Comparison of ENCODE assay signal across 1 cellular context in the genomic region with DNA sequence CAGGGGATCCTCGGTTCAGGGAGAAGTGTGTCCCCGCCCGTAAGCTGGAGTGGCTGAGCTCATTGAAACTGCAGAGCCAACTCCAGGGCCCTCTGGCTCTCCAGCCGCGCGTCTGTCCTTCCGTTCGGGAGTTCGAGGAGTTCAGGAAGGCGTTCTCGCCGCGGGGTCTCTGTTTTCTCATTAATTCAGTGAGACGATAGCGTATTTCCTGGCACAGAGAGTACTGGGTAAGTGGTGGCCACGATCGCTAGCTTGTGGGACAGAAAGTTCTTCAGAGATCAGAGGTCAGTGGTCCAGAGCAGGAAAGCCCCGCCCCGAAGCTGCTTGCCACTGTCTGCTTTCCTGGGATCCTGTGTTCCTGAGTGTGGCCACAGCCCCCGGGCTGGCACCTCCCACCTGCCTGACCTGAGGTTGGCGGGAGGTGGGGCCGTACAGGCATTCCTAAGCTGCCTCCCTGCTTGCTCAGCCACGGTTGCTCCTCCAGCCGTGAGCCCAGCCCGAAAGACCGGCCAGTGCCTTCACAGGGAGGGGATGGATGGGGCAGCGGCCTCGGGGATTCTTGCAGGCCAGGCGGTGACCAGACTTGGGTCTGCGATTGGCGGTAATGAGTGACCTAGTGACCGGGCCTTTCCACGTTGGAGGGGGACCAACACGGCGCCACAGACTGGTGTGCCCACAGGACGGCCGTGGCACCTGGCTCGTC.
A peak's percentile ranks its signal among the peaks of the same experiment; 100 is the strongest.
TF ChIP-seq lines count a peak whose summit lies in the region.

No MANE protein-coding gene starts in this region.

TF ChIP-seq in HepG2, 621 proteins besides CTCF, POLR2A, EP300 and RAD21 (continued from another document and continues in another):
- TF ChIP-seq ZSCAN22 (CRISPR knock-in tag; IDR thresholded peaks at IDR 0.05) = no peak
- TF ChIP-seq HES4 (CRISPR knock-in tag; IDR thresholded peaks at IDR 0.05; ENCODE audit: borderline replicate concordance) = peak; percentile 58; the same call in 1 of the 2 replicates
- no peak; the same call in 1 of the 2 replicates for TF ChIP-seq ZNF451 (CRISPR knock-in tag; IDR thresholded peaks at IDR 0.05)
- no peak for TF ChIP-seq GFI1 (CRISPR knock-in tag; IDR thresholded peaks at IDR 0.05; ENCODE audit: borderline replicate concordance)
- TF ChIP-seq, protein P1, sequence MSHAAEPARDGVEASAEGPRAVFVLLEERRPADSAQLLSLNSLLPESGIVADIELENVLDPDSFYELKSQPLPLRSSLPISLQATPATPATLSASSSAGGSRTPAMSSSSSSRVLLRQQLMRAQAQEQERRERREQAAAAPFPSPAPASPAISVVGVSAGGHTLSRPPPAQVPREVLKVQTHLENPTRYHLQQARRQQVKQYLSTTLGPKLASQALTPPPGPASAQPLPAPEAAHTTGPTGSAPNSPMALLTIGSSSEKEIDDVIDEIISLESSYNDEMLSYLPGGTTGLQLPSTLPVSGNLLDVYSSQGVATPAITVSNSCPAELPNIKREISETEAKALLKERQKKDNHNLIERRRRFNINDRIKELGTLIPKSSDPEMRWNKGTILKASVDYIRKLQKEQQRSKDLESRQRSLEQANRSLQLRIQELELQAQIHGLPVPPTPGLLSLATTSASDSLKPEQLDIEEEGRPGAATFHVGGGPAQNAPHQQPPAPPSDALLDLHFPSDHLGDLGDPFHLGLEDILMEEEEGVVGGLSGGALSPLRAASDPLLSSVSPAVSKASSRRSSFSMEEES (CRISPR knock-in tag; IDR thresholded peaks at IDR 0.05) = 0 out of 2 replicates have a peak, but pooled peaks have one; percentile 15
- TF ChIP-seq, protein P2, sequence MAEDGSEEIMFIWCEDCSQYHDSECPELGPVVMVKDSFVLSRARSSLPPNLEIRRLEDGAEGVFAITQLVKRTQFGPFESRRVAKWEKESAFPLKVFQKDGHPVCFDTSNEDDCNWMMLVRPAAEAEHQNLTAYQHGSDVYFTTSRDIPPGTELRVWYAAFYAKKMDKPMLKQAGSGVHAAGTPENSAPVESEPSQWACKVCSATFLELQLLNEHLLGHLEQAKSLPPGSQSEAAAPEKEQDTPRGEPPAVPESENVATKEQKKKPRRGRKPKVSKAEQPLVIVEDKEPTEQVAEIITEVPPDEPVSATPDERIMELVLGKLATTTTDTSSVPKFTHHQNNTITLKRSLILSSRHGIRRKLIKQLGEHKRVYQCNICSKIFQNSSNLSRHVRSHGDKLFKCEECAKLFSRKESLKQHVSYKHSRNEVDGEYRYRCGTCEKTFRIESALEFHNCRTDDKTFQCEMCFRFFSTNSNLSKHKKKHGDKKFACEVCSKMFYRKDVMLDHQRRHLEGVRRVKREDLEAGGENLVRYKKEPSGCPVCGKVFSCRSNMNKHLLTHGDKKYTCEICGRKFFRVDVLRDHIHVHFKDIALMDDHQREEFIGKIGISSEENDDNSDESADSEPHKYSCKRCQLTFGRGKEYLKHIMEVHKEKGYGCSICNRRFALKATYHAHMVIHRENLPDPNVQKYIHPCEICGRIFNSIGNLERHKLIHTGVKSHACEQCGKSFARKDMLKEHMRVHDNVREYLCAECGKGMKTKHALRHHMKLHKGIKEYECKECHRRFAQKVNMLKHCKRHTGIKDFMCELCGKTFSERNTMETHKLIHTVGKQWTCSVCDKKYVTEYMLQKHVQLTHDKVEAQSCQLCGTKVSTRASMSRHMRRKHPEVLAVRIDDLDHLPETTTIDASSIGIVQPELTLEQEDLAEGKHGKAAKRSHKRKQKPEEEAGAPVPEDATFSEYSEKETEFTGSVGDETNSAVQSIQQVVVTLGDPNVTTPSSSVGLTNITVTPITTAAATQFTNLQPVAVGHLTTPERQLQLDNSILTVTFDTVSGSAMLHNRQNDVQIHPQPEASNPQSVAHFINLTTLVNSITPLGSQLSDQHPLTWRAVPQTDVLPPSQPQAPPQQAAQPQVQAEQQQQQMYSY (CRISPR knock-in tag; IDR thresholded peaks at IDR 0.05) = no peak
- no peak for TF ChIP-seq ZBTB3 (CRISPR knock-in tag; IDR thresholded peaks at IDR 0.05; ENCODE audit: borderline replicate concordance, low read depth)
- TF ChIP-seq ZNF547 (CRISPR knock-in tag; IDR thresholded peaks at IDR 0.05) = no peak; the same call in 1 of the 2 replicates
- TF ChIP-seq ZFP62 (CRISPR knock-in tag; IDR thresholded peaks at IDR 0.05) = no peak
- 0 out of 2 replicates have a peak, but pooled peaks have one; percentile 37 for TF ChIP-seq ZNF598 (CRISPR knock-in tag; IDR thresholded peaks at IDR 0.05; ENCODE audit: borderline replicate concordance)
- no peak for TF ChIP-seq FOXA1 (IDR thresholded peaks at IDR 0.05)
- no peak for TF ChIP-seq FOXA1 (CRISPR knock-in tag; IDR thresholded peaks at IDR 0.05)
- no peak for TF ChIP-seq ZNF773 (CRISPR knock-in tag; IDR thresholded peaks at IDR 0.05; ENCODE audit: borderline replicate concordance)
- peak; percentile 71; the same call in 1 of the 2 replicates for TF ChIP-seq RARA (CRISPR knock-in tag; IDR thresholded peaks at IDR 0.05)
- TF ChIP-seq ZNF780A (CRISPR knock-in tag; IDR thresholded peaks at IDR 0.05) = no peak
- TF ChIP-seq, protein P3, sequence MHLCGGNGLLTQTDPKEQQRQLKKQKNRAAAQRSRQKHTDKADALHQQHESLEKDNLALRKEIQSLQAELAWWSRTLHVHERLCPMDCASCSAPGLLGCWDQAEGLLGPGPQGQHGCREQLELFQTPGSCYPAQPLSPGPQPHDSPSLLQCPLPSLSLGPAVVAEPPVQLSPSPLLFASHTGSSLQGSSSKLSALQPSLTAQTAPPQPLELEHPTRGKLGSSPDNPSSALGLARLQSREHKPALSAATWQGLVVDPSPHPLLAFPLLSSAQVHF (CRISPR knock-in tag; IDR thresholded peaks at IDR 0.05) = no peak
- TF ChIP-seq, protein P4, sequence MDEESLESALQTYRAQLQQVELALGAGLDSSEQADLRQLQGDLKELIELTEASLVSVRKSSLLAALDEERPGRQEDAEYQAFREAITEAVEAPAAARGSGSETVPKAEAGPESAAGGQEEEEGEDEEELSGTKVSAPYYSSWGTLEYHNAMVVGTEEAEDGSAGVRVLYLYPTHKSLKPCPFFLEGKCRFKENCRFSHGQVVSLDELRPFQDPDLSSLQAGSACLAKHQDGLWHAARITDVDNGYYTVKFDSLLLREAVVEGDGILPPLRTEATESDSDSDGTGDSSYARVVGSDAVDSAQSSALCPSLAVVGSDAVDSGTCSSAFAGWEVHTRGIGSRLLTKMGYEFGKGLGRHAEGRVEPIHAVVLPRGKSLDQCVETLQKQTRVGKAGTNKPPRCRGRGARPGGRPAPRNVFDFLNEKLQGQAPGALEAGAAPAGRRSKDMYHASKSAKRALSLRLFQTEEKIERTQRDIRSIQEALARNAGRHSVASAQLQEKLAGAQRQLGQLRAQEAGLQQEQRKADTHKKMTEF (CRISPR knock-in tag; IDR thresholded peaks at IDR 0.05) = peak; percentile 55
- TF ChIP-seq RORA (CRISPR knock-in tag; IDR thresholded peaks at IDR 0.05) = no peak
- TF ChIP-seq THAP11 (CRISPR knock-in tag; IDR thresholded peaks at IDR 0.05) = peak; percentile 58
- TF ChIP-seq ISL2 (CRISPR knock-in tag; IDR thresholded peaks at IDR 0.05) = no peak
- TF ChIP-seq MATR3 (CRISPR knock-in tag; IDR thresholded peaks at IDR 0.05) = no peak
- no peak for TF ChIP-seq TBL1XR1 (IDR thresholded peaks at IDR 0.05; ENCODE audit: borderline replicate concordance, low read length, partially characterized antibody)
- TF ChIP-seq PHF20 (CRISPR knock-in tag; IDR thresholded peaks at IDR 0.05) = no peak
- TF ChIP-seq ZNF616 (CRISPR knock-in tag; IDR thresholded peaks at IDR 0.05; ENCODE audit: low read depth) = 0 out of 2 replicates have a peak, but pooled peaks have one; percentile 34
- TF ChIP-seq, protein P5, sequence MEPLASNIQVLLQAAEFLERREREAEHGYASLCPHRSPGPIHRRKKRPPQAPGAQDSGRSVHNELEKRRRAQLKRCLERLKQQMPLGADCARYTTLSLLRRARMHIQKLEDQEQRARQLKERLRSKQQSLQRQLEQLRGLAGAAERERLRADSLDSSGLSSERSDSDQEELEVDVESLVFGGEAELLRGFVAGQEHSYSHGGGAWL (CRISPR knock-in tag; IDR thresholded peaks at IDR 0.05) = peak; percentile 44; the same call in 1 of the 2 replicates
- no peak for TF ChIP-seq ZKSCAN1 (IDR thresholded peaks at IDR 0.05; ENCODE audit: low read length)
- TF ChIP-seq, protein P6, sequence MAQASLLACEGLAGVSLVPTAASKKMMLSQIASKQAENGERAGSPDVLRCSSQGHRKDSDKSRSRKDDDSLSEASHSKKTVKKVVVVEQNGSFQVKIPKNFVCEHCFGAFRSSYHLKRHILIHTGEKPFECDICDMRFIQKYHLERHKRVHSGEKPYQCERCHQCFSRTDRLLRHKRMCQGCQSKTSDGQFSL (CRISPR knock-in tag; IDR thresholded peaks at IDR 0.05) = no peak
- no peak for TF ChIP-seq NFE2 (CRISPR knock-in tag; IDR thresholded peaks at IDR 0.05)
- TF ChIP-seq HMG20B (CRISPR knock-in tag; conservative IDR thresholded peaks at IDR 0.05) = no peak
- TF ChIP-seq ZNF441 (CRISPR knock-in tag; IDR thresholded peaks at IDR 0.05; ENCODE audit: borderline replicate concordance) = 0 out of 2 replicates have a peak, but pooled peaks have one; percentile 34
- TF ChIP-seq JUND (CRISPR knock-in tag; IDR thresholded peaks at IDR 0.05) = no peak
- TF ChIP-seq IRX3 (CRISPR knock-in tag; IDR thresholded peaks at IDR 0.05; ENCODE audit: borderline replicate concordance, low read depth) = no peak
- no peak for TF ChIP-seq ZMYM3 (CRISPR knock-in tag; IDR thresholded peaks at IDR 0.05)
- TF ChIP-seq GATA4 (IDR thresholded peaks at IDR 0.05; ENCODE audit: borderline replicate concordance, low read depth) = peak; percentile 59; the same call in 1 of the 2 replicates
- no peak for TF ChIP-seq EED (CRISPR knock-in tag; IDR thresholded peaks at IDR 0.05)
- TF ChIP-seq, protein P7, sequence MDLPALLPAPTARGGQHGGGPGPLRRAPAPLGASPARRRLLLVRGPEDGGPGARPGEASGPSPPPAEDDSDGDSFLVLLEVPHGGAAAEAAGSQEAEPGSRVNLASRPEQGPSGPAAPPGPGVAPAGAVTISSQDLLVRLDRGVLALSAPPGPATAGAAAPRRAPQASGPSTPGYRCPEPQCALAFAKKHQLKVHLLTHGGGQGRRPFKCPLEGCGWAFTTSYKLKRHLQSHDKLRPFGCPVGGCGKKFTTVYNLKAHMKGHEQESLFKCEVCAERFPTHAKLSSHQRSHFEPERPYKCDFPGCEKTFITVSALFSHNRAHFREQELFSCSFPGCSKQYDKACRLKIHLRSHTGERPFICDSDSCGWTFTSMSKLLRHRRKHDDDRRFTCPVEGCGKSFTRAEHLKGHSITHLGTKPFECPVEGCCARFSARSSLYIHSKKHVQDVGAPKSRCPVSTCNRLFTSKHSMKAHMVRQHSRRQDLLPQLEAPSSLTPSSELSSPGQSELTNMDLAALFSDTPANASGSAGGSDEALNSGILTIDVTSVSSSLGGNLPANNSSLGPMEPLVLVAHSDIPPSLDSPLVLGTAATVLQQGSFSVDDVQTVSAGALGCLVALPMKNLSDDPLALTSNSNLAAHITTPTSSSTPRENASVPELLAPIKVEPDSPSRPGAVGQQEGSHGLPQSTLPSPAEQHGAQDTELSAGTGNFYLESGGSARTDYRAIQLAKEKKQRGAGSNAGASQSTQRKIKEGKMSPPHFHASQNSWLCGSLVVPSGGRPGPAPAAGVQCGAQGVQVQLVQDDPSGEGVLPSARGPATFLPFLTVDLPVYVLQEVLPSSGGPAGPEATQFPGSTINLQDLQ (CRISPR knock-in tag; IDR thresholded peaks at IDR 0.05) = no peak
- peak; percentile 72 to 80; a peak in 3 of 4 replicates for TF ChIP-seq NR2F1 (CRISPR knock-in tag; IDR thresholded peaks at IDR 0.05)
- TF ChIP-seq FOSL1 (CRISPR knock-in tag; IDR thresholded peaks at IDR 0.05; ENCODE audit: borderline replicate concordance) = no peak
- no peak for TF ChIP-seq ZNF557 (CRISPR knock-in tag; IDR thresholded peaks at IDR 0.05)
- TF ChIP-seq GATAD1 (CRISPR knock-in tag; IDR thresholded peaks at IDR 0.05) = peak; percentile 40; the same call in 1 of the 2 replicates
- TF ChIP-seq, protein P8, sequence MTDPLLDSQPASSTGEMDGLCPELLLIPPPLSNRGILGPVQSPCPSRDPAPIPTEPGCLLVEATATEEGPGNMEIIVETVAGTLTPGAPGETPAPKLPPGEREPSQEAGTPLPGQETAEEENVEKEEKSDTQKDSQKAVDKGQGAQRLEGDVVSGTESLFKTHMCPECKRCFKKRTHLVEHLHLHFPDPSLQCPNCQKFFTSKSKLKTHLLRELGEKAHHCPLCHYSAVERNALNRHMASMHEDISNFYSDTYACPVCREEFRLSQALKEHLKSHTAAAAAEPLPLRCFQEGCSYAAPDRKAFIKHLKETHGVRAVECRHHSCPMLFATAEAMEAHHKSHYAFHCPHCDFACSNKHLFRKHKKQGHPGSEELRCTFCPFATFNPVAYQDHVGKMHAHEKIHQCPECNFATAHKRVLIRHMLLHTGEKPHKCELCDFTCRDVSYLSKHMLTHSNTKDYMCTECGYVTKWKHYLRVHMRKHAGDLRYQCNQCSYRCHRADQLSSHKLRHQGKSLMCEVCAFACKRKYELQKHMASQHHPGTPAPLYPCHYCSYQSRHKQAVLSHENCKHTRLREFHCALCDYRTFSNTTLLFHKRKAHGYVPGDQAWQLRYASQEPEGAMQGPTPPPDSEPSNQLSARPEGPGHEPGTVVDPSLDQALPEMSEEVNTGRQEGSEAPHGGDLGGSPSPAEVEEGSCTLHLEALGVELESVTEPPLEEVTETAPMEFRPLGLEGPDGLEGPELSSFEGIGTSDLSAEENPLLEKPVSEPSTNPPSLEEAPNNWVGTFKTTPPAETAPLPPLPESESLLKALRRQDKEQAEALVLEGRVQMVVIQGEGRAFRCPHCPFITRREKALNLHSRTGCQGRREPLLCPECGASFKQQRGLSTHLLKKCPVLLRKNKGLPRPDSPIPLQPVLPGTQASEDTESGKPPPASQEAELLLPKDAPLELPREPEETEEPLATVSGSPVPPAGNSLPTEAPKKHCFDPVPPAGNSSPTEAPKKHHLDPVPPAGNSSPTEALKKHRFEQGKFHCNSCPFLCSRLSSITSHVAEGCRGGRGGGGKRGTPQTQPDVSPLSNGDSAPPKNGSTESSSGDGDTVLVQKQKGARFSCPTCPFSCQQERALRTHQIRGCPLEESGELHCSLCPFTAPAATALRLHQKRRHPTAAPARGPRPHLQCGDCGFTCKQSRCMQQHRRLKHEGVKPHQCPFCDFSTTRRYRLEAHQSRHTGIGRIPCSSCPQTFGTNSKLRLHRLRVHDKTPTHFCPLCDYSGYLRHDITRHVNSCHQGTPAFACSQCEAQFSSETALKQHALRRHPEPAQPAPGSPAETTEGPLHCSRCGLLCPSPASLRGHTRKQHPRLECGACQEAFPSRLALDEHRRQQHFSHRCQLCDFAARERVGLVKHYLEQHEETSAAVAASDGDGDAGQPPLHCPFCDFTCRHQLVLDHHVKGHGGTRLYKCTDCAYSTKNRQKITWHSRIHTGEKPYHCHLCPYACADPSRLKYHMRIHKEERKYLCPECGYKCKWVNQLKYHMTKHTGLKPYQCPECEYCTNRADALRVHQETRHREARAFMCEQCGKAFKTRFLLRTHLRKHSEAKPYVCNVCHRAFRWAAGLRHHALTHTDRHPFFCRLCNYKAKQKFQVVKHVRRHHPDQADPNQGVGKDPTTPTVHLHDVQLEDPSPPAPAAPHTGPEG (CRISPR knock-in tag; IDR thresholded peaks at IDR 0.05) = peak; percentile 77
- no peak for TF ChIP-seq STAT5B (CRISPR knock-in tag; IDR thresholded peaks at IDR 0.05)
- no peak for TF ChIP-seq ZNF781 (CRISPR knock-in tag; IDR thresholded peaks at IDR 0.05; ENCODE audit: borderline replicate concordance, not compliant biosample characterization)
- TF ChIP-seq ZNF839 (CRISPR knock-in tag; IDR thresholded peaks at IDR 0.05; ENCODE audit: borderline replicate concordance) = no peak
- no peak for TF ChIP-seq ZNF562 (CRISPR knock-in tag; IDR thresholded peaks at IDR 0.05; ENCODE audit: borderline replicate concordance)
- no peak for TF ChIP-seq ZNF44 (CRISPR knock-in tag; IDR thresholded peaks at IDR 0.05)
- TF ChIP-seq RELA (CRISPR knock-in tag; IDR thresholded peaks at IDR 0.05) = peak; percentile 29; the same call in 1 of the 2 replicates
